ENCODE assay signal across 17 cellular contexts in the genomic region with DNA sequence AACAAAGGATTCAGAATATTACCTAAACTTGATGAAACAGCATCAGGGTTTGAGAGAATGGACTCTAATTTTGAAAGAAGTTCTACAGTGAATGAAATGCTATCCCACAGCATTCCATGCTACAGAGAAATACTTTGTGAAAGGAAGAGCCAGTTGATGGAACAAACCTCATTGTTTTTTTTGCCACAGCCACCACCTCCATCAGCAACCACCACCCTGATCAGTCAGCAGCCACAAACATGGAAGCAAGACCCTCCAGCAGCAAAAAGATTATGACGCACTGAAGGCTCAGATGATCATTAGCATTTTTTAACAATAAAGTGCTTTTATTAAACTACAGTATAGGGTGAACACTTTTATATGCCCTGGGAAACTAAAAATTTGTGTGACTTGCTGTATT.
"Had no signal": no experiment of that assay in that cellular context is flagged by ENCODE, and none has a peak within 500 bp of the region (broad histone marks: within the 10 kb centered on the region; RNA-seq: fewer than 3 reads in every experiment).

No MANE protein-coding gene starts in this region.

- H3K4me3 ChIP-seq: SJCRH30 had no signal

- H3K27me3 ChIP-seq: SJCRH30 had no signal

- H3K4me1 ChIP-seq: SJCRH30 had no signal

- H3K9me3 ChIP-seq: SJCRH30 had no signal

- H3K27ac ChIP-seq: SJCRH30 had no signal

- DNase-seq: Kasumi-1; KG1; MM.1S; NCI-H1092 treated with DMSO at 0.1 percent for 48 hours; NCI-H1436; NCI-H187; NCI-H2029; NCI-H2171 treated with DMSO at 0.1 percent for 48 hours; NCI-H345; NCI-H446 treated with DMSO at 0.1 percent for 48 hours; NCI-H510A treated with DMSO at 0.1 percent for 48 hours; NCI-H526; NCI-H82; NK-92 treated with Interleukin-12 subunit alpha and Interleukin-12 subunit beta, amount 100 ng/mL, for 24 hours; PC-3; SHP77 treated with DMSO at 0.1 percent for 48 hours; SJCRH30 had no signal
